ENCODE assay signal across 8 cellular contexts in genomic region chr6:43575105-43575771, GRCh38. TPM values are rescaled to one million over a fixed set of nuclear protein-coding genes. Genes with fewer than 3 reads are reported as not detected.
DNase-seq lines count a peak whose midpoint lies in the region; ATAC-seq, FAIRE-seq and TF ChIP-seq lines count a peak whose summit lies in the region.

No MANE protein-coding gene starts in this region.

- POLR2A ChIA-PET in A673 (lab: Charles Lee; ENCODE audit: low non-redundant PET): no interaction called here
- POLR2A ChIA-PET in SK-N-SH (lab: Yijun Ruan, JAX): interaction anchor here (0.6 to 1.2 kb wide), 8 partner anchors 20 to 504 kb away, joined by 3 to 9 read pairs (median 4); partner anchors contain the start of gene GTPBP2
- POLR2A ChIA-PET in endothelial cell of umbilical vein (lab: Charles Lee): interaction anchor here (0.6 to 1.5 kb wide), 3 partner anchors 54 to 1787 kb away, joined by 3 to 4 read pairs (median 4); partner anchors contain the start of genes POLR1C and YIPF3

- in situ Hi-C loops in transverse colon (cut with MboI; ENCODE audit: low pct_ligation_motif_present in 1 of 4, low pct_unique_long_range_greater_than_20kb in 1 of 4, low sequenced_read_pairs in 3 of 4): no loop called here

- H3K4me2 ChIP-seq in SK-N-SH (peak overlapping the region; percentile 89), endothelial cell of umbilical vein (ENCODE audit: insufficient read depth, low read length) (peak overlapping the region; percentile 82)

- H3K4me1 ChIP-seq in A673 (ENCODE audit: insufficient read depth, low read length, poor library complexity, severe bottlenecking) (peaks cover 3% of the 10 kb centered on the region), SK-N-SH (ENCODE audit: control insufficient read depth in 1 of 2, insufficient read depth in 2 of 2, low read depth in 1 of 2, low read length in 1 of 2) (peaks cover 0 to 8% of the 10 kb centered on the region in 2 experiments; a peak in 3 of 4 replicates), endothelial cell of umbilical vein (ENCODE audit: control insufficient read depth, extremely low read depth, insufficient read depth, low read length) (peaks cover 24% of the 10 kb centered on the region), mucosa of stomach (ENCODE audit: control insufficient read depth, insufficient read depth, low read length) (peaks cover 6% of the 10 kb centered on the region), transverse colon (peaks cover 15 to 36% (median 23%) of the 10 kb centered on the region in 4 donors)

- TF ChIP-seq POLR2A in endothelial cell of umbilical vein (IDR thresholded peaks at IDR 0.05; ENCODE audit: low read depth, low read length) (no peak), transverse colon (IDR thresholded peaks at IDR 0.05) (no peak)

- H3K27ac ChIP-seq in A673 (ENCODE audit: low read depth, low read length, poor library complexity, severe bottlenecking) (peak overlapping the region; percentile 75), SK-N-SH (ENCODE audit: low read depth in 2 of 2, low read length in 1 of 2) (peak overlapping the region; percentile 59 to 80; a peak in 3 of 4 replicates), endothelial cell of umbilical vein (ENCODE audit: insufficient read depth, low read depth, low read length) (no peak overlapping the region), transverse colon (peak overlapping the region; percentile 82 to 90 (median 88))

- H3K4me3 ChIP-seq in A673 (ENCODE audit: low read depth, low read length, poor library complexity, severe bottlenecking): peak overlapping the region; percentile 63
- peak overlapping the region; percentile 75 to 96 for H3K4me3 ChIP-seq in SK-N-SH (ENCODE audit: low read depth in 2 of 2, low read length in 1 of 2)
- peak overlapping the region; percentile 14 to 89 (median 76) for H3K4me3 ChIP-seq in endothelial cell of umbilical vein (replicated peaks in 1 of 3; ENCODE audit: insufficient read depth in 1 of 3, low read depth in 1 of 3, low read length in 3 of 3)
- H3K4me3 ChIP-seq in mucosa of stomach (ENCODE audit: low read length): peak overlapping the region; percentile 67
- peak overlapping the region; percentile 73 to 94 (median 82) for H3K4me3 ChIP-seq in transverse colon

- under 1% methylated on average over 29 of the region's 38 CpGs for WGBS in SK-N-SH (ENCODE audit: low lambda C conversion rate)
- WGBS in transverse colon (ENCODE audit: low coverage in 1 of 2), 2 donors: 0 to 2% methylated on average over 18 to 37 of the region's 38 CpGs

- H3K79me2 ChIP-seq in SK-N-SH (ENCODE audit: insufficient read depth) (peaks cover 71% of the 10 kb centered on the region), endothelial cell of umbilical vein (ENCODE audit: control insufficient read depth, insufficient read depth, low read length) (peaks cover 63% of the 10 kb centered on the region)

- H3K9ac ChIP-seq in SK-N-SH: peak overlapping the region; percentile 72
- H3K9ac ChIP-seq in endothelial cell of umbilical vein (replicated peaks; ENCODE audit: extremely low read depth, insufficient read depth, low read length): peak overlapping the region; percentile 52
- H3K9ac ChIP-seq in mucosa of stomach (ENCODE audit: low read length): peak overlapping the region; percentile 71

- peaks cover 29% of the 10 kb centered on the region for H3F3A ChIP-seq in SK-N-SH (replicated peaks; ENCODE audit: insufficient read depth)

- DNase-seq in A673 (ENCODE audit: low spot score) (peak; percentile 54), HTR-8/SVneo (ENCODE audit: insufficient read length, low spot score) (peak; percentile 49), SK-N-SH (peak; percentile 68), endothelial cell of umbilical vein (ENCODE audit: low read depth, low spot score) (peak; percentile 53), transverse colon (peak; percentile 36), NCI-H2196 treated with DMSO at 0.1 percent for 48 hours (lab: John Stamatoyannopoulos, UW; ENCODE audit: unreplicated experiment) (no peak)

- FAIRE-seq in HTR-8/SVneo (lab: Jason Lieb, UNC): no peak
- FAIRE-seq in endothelial cell of umbilical vein (lab: Jason Lieb, UNC): no peak

- TF ChIP-seq RAD21 in SK-N-SH (IDR thresholded peaks at IDR 0.05; ENCODE audit: low read length): no peak

- H2AFZ ChIP-seq in SK-N-SH (ENCODE audit: low read depth) (peak overlapping the region; percentile 95), endothelial cell of umbilical vein (ENCODE audit: low read depth, low read length) (peak overlapping the region; percentile 94)

- dilution Hi-C loops in endothelial cell of umbilical vein (cut with MboI; ENCODE audit: extremely low pct_ligation_motif_present, low sequenced_read_pairs): no loop called here

- peak; percentile 18 for ATAC-seq in GM18511 (IDR thresholded peaks at IDR 0.05; ENCODE audit: unreplicated experiment)

- intact Hi-C loops in A673 (cut with micrococcal nuclease; ENCODE audit: unreplicated experiment): no loop called here
- intact Hi-C loops in endothelial cell of umbilical vein (cut with micrococcal nuclease): loop anchor here (2.0 kb wide), 1 partner anchor 58 kb away; the partner anchor contains the start of genes POLR1C and YIPF3
- intact Hi-C loops in transverse colon (cut with DNase I; ENCODE audit: low total_unique reads): no loop called here

- H3K36me3 ChIP-seq in A673 (ENCODE audit: insufficient read depth, low read length, poor library complexity, severe bottlenecking) (peaks cover 30% of the 10 kb centered on the region), SK-N-SH (replicated peaks in 1 of 2; ENCODE audit: control insufficient read depth in 1 of 2, insufficient read depth in 2 of 2, low read length in 1 of 2) (peaks cover 22 to 26% of the 10 kb centered on the region in 2 experiments), endothelial cell of umbilical vein (ENCODE audit: control insufficient read depth in 2 of 2, extremely low read depth in 1 of 2, insufficient read depth in 2 of 2, low read length in 2 of 2) (peaks cover 3 to 4% of the 10 kb centered on the region in 2 experiments), mucosa of stomach (ENCODE audit: control insufficient read depth, insufficient read depth, low read length) (no peaks in the 10 kb centered on the region), transverse colon (peaks cover 0 to 23% (median 3%) of the 10 kb centered on the region in 4 donors)

- H3K9me3 ChIP-seq in A673 (ENCODE audit: low read depth, low read length, poor library complexity, severe bottlenecking): no peaks in the 10 kb centered on the region
- H3K9me3 ChIP-seq in SK-N-SH: no peaks in the 10 kb centered on the region
- no peaks in the 10 kb centered on the region for H3K9me3 ChIP-seq in endothelial cell of umbilical vein (replicated peaks; ENCODE audit: control insufficient read depth, insufficient read depth, low read length)
- H3K9me3 ChIP-seq in mucosa of stomach (ENCODE audit: control insufficient read depth, low read length): no peaks in the 10 kb centered on the region
- no peaks in the 10 kb centered on the region for H3K9me3 ChIP-seq in transverse colon

- CTCF ChIA-PET in A673 (lab: Charles Lee): no interaction called here
- CTCF ChIA-PET in SK-N-SH (lab: Yijun Ruan, JAX): interaction anchor here (0.7 to 1.3 kb wide), 3 partner anchors 16 to 66 kb away, joined by 3 to 5 read pairs (median 3); no protein-coding TSS in a partner anchor
- CTCF ChIA-PET in endothelial cell of umbilical vein (lab: Charles Lee): interaction anchor here (1.3 to 1.5 kb wide), 2 partner anchors 500 to 504 kb away, joined by 3 to 6 read pairs; no protein-coding TSS in a partner anchor

- H3K9me2 ChIP-seq in SK-N-SH: no peaks in the 10 kb centered on the region

- H3K27me3 ChIP-seq in A673 (replicated peaks; ENCODE audit: insufficient read depth, low read depth, low read length, poor library complexity) (no peaks in the 10 kb centered on the region), SK-N-SH (ENCODE audit: insufficient read depth) (no peaks in the 10 kb centered on the region), endothelial cell of umbilical vein (ENCODE audit: control insufficient read depth in 2 of 2, insufficient read depth in 2 of 2, low read length in 2 of 2) (no peaks in the 10 kb centered on the region), mucosa of stomach (ENCODE audit: control insufficient read depth, insufficient read depth, low read length) (no peaks in the 10 kb centered on the region), transverse colon (no peaks in the 10 kb centered on the region)

- TF ChIP-seq EP300 in SK-N-SH (IDR thresholded peaks at IDR 0.05; ENCODE audit: borderline replicate concordance in 1 of 2, low read depth in 1 of 2, low read length in 1 of 2) (no peak), transverse colon (IDR thresholded peaks at IDR 0.05; ENCODE audit: low read depth) (no peak)

- no TSS peak for BruUV-seq in A673 (replicated peaks; lab: Mats Ljungman, UMichigan)
- BruUV-seq in endothelial cell of umbilical vein (replicated peaks; lab: Mats Ljungman, UMichigan): TSS peak; percentile 35

- peaks cover 14% of the 10 kb centered on the region for H4K20me1 ChIP-seq in SK-N-SH (ENCODE audit: insufficient read depth)
- no peaks in the 10 kb centered on the region for H4K20me1 ChIP-seq in endothelial cell of umbilical vein (replicated peaks; ENCODE audit: control insufficient read depth, extremely low read depth, insufficient read depth, low read length)

- TF ChIP-seq CTCF in A673 (conservative IDR thresholded peaks at IDR 0.05; ENCODE audit: low read depth, low read length) (no peak), SK-N-SH (IDR thresholded peaks at IDR 0.05) (no peak), endothelial cell of umbilical vein (IDR thresholded peaks at IDR 0.05; ENCODE audit: extremely low read depth in 1 of 2, insufficient read depth in 1 of 2, low read depth in 1 of 2, low read length in 2 of 2) (no peak), transverse colon (IDR thresholded peaks at IDR 0.05) (no peak)

- H3K9me1 ChIP-seq in endothelial cell of umbilical vein (replicated peaks; ENCODE audit: control insufficient read depth, extremely low read depth, insufficient read depth, low read length): no peaks in the 10 kb centered on the region

RNA-seq across cellular contexts. Expression of gene XPO5, which starts 0.6 kb away (rescaled TPM):
- total RNA-seq in A673 (2021) (109 and 111 TPM in 2 replicates), endothelial cell of umbilical vein (45.9 and 50.0 TPM in 2 replicates), transverse colon (10 to 100 TPM; 11.3 to 25.1 (median 17.6) TPM)
- polyA plus RNA-seq in SK-N-SH (2012; rRNA removed) (29.5 and 39.2 TPM in 2 replicates), endothelial cell of umbilical vein (27.5 and 28.4 TPM in 2 replicates)
- 24.0 and 26.7 TPM in 2 replicates for polyA plus RNA-seq in SK-N-SH (2012; cell fraction: cytosol; rRNA removed)
- polyA plus RNA-seq in SK-N-SH (2012; cell fraction: nucleus; rRNA removed): 66.5 and 92.9 TPM in 2 replicates
- 34.7 and 39.9 TPM in 2 replicates for polyA plus RNA-seq in endothelial cell of umbilical vein (2011; cell fraction: cytosol; rRNA removed)
- polyA plus RNA-seq in endothelial cell of umbilical vein (2011; cell fraction: nucleus; rRNA removed): 70.5 and 78.3 TPM in 2 replicates
- 27.5 and 35.4 TPM in 2 replicates for polyA plus RNA-seq in endothelial cell of umbilical vein (2012)
- polyA minus RNA-seq in endothelial cell of umbilical vein: 50.9 and 57.6 TPM in 2 replicates
- 35.9 TPM for polyA minus RNA-seq in endothelial cell of umbilical vein (2011; cell fraction: cytosol; rRNA and poly(A)+ RNA removed)
- 35.0 and 64.3 TPM in 2 replicates for polyA minus RNA-seq in endothelial cell of umbilical vein (2011; cell fraction: nucleus; rRNA and poly(A)+ RNA removed)

RNA-seq across cellular contexts. Expression of gene POLH, which starts 0.7 kb away (rescaled TPM):
- total RNA-seq in A673 (2021): 20.0 and 24.9 TPM in 2 replicates
- 11.5 and 18.8 TPM in 2 replicates for polyA plus RNA-seq in SK-N-SH (2012; rRNA removed)
- 12.8 and 12.9 TPM in 2 replicates for polyA plus RNA-seq in SK-N-SH (2012; cell fraction: cytosol; rRNA removed)
- polyA plus RNA-seq in SK-N-SH (2012; cell fraction: nucleus; rRNA removed): 14.0 and 18.3 TPM in 2 replicates
- total RNA-seq in endothelial cell of umbilical vein: 33.7 and 36.6 TPM in 2 replicates
- polyA plus RNA-seq in endothelial cell of umbilical vein: 8.8 and 9.3 TPM in 2 replicates
- polyA plus RNA-seq in endothelial cell of umbilical vein (2011; cell fraction: cytosol; rRNA removed): 12.6 and 13.6 TPM in 2 replicates
- polyA plus RNA-seq in endothelial cell of umbilical vein (2011; cell fraction: nucleus; rRNA removed): 15.6 and 16.5 TPM in 2 replicates
- polyA plus RNA-seq in endothelial cell of umbilical vein (2012): 20.4 and 23.2 TPM in 2 replicates
- polyA minus RNA-seq in endothelial cell of umbilical vein: 38.9 and 49.3 TPM in 2 replicates
- 12.1 TPM for polyA minus RNA-seq in endothelial cell of umbilical vein (2011; cell fraction: cytosol; rRNA and poly(A)+ RNA removed)
- 11.7 and 15.9 TPM in 2 replicates for polyA minus RNA-seq in endothelial cell of umbilical vein (2011; cell fraction: nucleus; rRNA and poly(A)+ RNA removed)
- total RNA-seq in transverse colon: 10 to 100 TPM in 1 of 4 donors, 1 to 10 TPM in 3; 2.2 to 10.6 (median 7.0) TPM

RNA-seq across cellular contexts. Expression of gene GTPBP2, which starts 53.8 kb away (rescaled TPM):
- total RNA-seq in A673 (2021): 59.4 and 72.1 TPM in 2 replicates
- 83.7 and 124 TPM in 2 replicates for polyA plus RNA-seq in SK-N-SH (2012; rRNA removed)
- polyA plus RNA-seq in SK-N-SH (2012; cell fraction: cytosol; rRNA removed): 27.8 and 39.2 TPM in 2 replicates
- 377 and 528 TPM in 2 replicates for polyA plus RNA-seq in SK-N-SH (2012; cell fraction: nucleus; rRNA removed)
- total RNA-seq in endothelial cell of umbilical vein: 77.6 and 87.1 TPM in 2 replicates
- polyA plus RNA-seq in endothelial cell of umbilical vein: 112 and 118 TPM in 2 replicates
- polyA plus RNA-seq in endothelial cell of umbilical vein (2011; cell fraction: cytosol; rRNA removed): 57.8 and 62.8 TPM in 2 replicates
- 395 and 433 TPM in 2 replicates for polyA plus RNA-seq in endothelial cell of umbilical vein (2011; cell fraction: nucleus; rRNA removed)
- 59.1 and 59.4 TPM in 2 replicates for polyA plus RNA-seq in endothelial cell of umbilical vein (2012)
- 93.0 and 97.6 TPM in 2 replicates for polyA minus RNA-seq in endothelial cell of umbilical vein
- 45.7 TPM for polyA minus RNA-seq in endothelial cell of umbilical vein (2011; cell fraction: cytosol; rRNA and poly(A)+ RNA removed)
- 69.6 and 79.8 TPM in 2 replicates for polyA minus RNA-seq in endothelial cell of umbilical vein (2011; cell fraction: nucleus; rRNA and poly(A)+ RNA removed)
- total RNA-seq in transverse colon: 100 to 1,000 TPM in 1 of 4 donors, 10 to 100 TPM in 3; 83.7 to 115 (median 86.8) TPM

RNA-seq across cellular contexts. Expression of gene POLR1C, which starts 58.3 kb away (rescaled TPM):
- 64.1 and 75.4 TPM in 2 replicates for total RNA-seq in A673 (2021)
- polyA plus RNA-seq in SK-N-SH (2012; rRNA removed): 59.1 and 80.6 TPM in 2 replicates
- 57.2 and 57.4 TPM in 2 replicates for polyA plus RNA-seq in SK-N-SH (2012; cell fraction: cytosol; rRNA removed)
- polyA plus RNA-seq in SK-N-SH (2012; cell fraction: nucleus; rRNA removed): 105 and 161 TPM in 2 replicates
- 40.6 and 46.0 TPM in 2 replicates for total RNA-seq in endothelial cell of umbilical vein
- polyA plus RNA-seq in endothelial cell of umbilical vein: 34.7 and 39.8 TPM in 2 replicates
- 37.8 and 41.4 TPM in 2 replicates for polyA plus RNA-seq in endothelial cell of umbilical vein (2011; cell fraction: cytosol; rRNA removed)
- 109 and 139 TPM in 2 replicates for polyA plus RNA-seq in endothelial cell of umbilical vein (2011; cell fraction: nucleus; rRNA removed)
- 55.9 and 92.0 TPM in 2 replicates for polyA plus RNA-seq in endothelial cell of umbilical vein (2012)
- polyA minus RNA-seq in endothelial cell of umbilical vein: 45.8 and 58.8 TPM in 2 replicates
- polyA minus RNA-seq in endothelial cell of umbilical vein (2011; cell fraction: cytosol; rRNA and poly(A)+ RNA removed): 35.1 TPM
- 21.0 and 29.9 TPM in 2 replicates for polyA minus RNA-seq in endothelial cell of umbilical vein (2011; cell fraction: nucleus; rRNA and poly(A)+ RNA removed)
- total RNA-seq in transverse colon: 10 to 100 TPM in 3 of 4 donors, 1 to 10 TPM in 1; 7.4 to 24.7 (median 15.5) TPM

RNA-seq across cellular contexts. Expression of gene YIPF3, which starts 58.5 kb away (rescaled TPM):
- total RNA-seq in A673 (2021) (75.1 and 84.2 TPM in 2 replicates), endothelial cell of umbilical vein (117 and 119 TPM in 2 replicates), transverse colon (100 to 1,000 TPM in 3 of 4 donors, 10 to 100 TPM in 1; 83.4 to 146 (median 103) TPM)
- polyA plus RNA-seq in SK-N-SH (2012; rRNA removed) (219 and 248 TPM in 2 replicates), endothelial cell of umbilical vein (470 and 561 TPM in 2 replicates)
- polyA plus RNA-seq in SK-N-SH (2012; cell fraction: cytosol; rRNA removed): 152 and 183 TPM in 2 replicates
- polyA plus RNA-seq in SK-N-SH (2012; cell fraction: nucleus; rRNA removed): 160 and 254 TPM in 2 replicates
- polyA plus RNA-seq in endothelial cell of umbilical vein (2011; cell fraction: cytosol; rRNA removed): 186 and 196 TPM in 2 replicates
- polyA plus RNA-seq in endothelial cell of umbilical vein (2011; cell fraction: nucleus; rRNA removed): 227 and 268 TPM in 2 replicates
- 91.9 and 103 TPM in 2 replicates for polyA plus RNA-seq in endothelial cell of umbilical vein (2012)
- polyA minus RNA-seq in endothelial cell of umbilical vein: 490 and 494 TPM in 2 replicates
- polyA minus RNA-seq in endothelial cell of umbilical vein (2011; cell fraction: cytosol; rRNA and poly(A)+ RNA removed): 45.0 TPM
- 63.3 and 75.3 TPM in 2 replicates for polyA minus RNA-seq in endothelial cell of umbilical vein (2011; cell fraction: nucleus; rRNA and poly(A)+ RNA removed)
